Comparison of ENCODE assay signal across 35 cellular contexts in the genomic region with DNA sequence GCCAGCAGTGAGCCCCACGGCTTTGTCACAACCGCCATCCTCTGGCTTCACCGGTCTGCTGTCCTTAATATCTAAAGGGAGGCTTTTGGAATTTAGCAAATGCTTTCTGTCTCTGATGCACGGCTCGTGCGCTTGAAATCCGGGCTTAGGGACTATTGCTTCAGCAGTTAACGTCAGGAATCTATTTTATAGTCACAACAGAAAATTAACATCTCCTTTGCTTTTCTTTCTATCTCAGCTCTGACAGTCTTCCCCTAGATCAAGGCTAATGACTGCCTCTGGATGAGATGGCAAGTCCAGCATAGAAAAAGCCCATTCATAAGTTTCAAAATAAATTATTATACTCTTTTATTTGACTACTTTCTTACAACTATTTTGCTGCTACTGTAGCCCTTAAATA.
DNase-seq lines count a peak whose midpoint lies in the region; ATAC-seq and TF ChIP-seq lines count a peak whose summit lies in the region.
"Had no signal": no experiment of that assay in that cellular context is flagged by ENCODE, and none has a peak within 500 bp of the region (broad histone marks: within the 10 kb centered on the region; RNA-seq: fewer than 3 reads in every experiment).

No MANE protein-coding gene starts in this region.

- TF ChIP-seq CTCF in GM23338 (conservative IDR thresholded peaks at IDR 0.05; ENCODE audit: low read depth in 2 of 2) (no peak), endodermal cell (conservative IDR thresholded peaks at IDR 0.05) (no peak), neural cell (IDR thresholded peaks at IDR 0.05; ENCODE audit: poor library complexity, severe bottlenecking) (no peak), tibial artery (IDR thresholded peaks at IDR 0.05) (no peak)

- 91 to 96% methylated on average over 6 to 8 of the region's 8 CpGs for WGBS in endodermal cell (ENCODE audit: insufficient coverage in 1 of 2, insufficient read length in 1 of 2), 2 experiments
- WGBS in mesendoderm (ENCODE audit: extremely low coverage, insufficient coverage, low lambda C conversion rate) = no CpG with 5 or more reads among the region's 8 CpGs

- H3K4me3 Mint-ChIP-seq in GM23338 = no peak overlapping the region
- no peak overlapping the region for H3K4me3 Mint-ChIP-seq in endodermal cell
- H3K4me3 Mint-ChIP-seq: B cell; CD14-positive monocyte; CD4-positive, alpha-beta memory T cell; CD4-positive, alpha-beta T cell; CD4-positive, CD25-positive, alpha-beta regulatory T cell; CD8-positive, alpha-beta memory T cell; CD8-positive, alpha-beta T cell had no signal

- H4K20me1 ChIP-seq in GM23338 (replicated peaks; ENCODE audit: insufficient read depth) = no peaks in the 10 kb centered on the region
- no peaks in the 10 kb centered on the region for H4K20me1 ChIP-seq in neural cell (ENCODE audit: insufficient read depth)
- H4K20me1 ChIP-seq: BLaER1; BLaER1 treated with 17β-estradiol and CSF1 and Interleukin-3, amounts not matched to agents 10 nM and 100 nM had no signal

- H3K4me2 ChIP-seq in GM23338 = no peak overlapping the region
- H3K4me2 ChIP-seq in mesendoderm (ENCODE audit: low read length) = no peak overlapping the region
- H3K4me2 ChIP-seq in neural cell (ENCODE audit: low read length) = peak overlapping the region; percentile 3
- H3K4me2 ChIP-seq: A549; BLaER1; BLaER1 treated with 17β-estradiol and CSF1 and Interleukin-3, amounts not matched to agents 10 nM and 100 nM had no signal

- H3K56ac ChIP-seq in mesendoderm (ENCODE audit: low read length) = peak overlapping the region; percentile 51

- no peak overlapping the region for H2AFZ ChIP-seq in GM23338
- H2AFZ ChIP-seq in neural cell (ENCODE audit: low read depth, low read length) = no peak overlapping the region

- TF ChIP-seq EP300 in neural cell (conservative IDR thresholded peaks at IDR 0.05; ENCODE audit: poor library complexity, severe bottlenecking) = peak; percentile 52

- peaks cover 27% of the 10 kb centered on the region for H3K4me1 ChIP-seq in GM23338 (ENCODE audit: insufficient read depth)
- H3K4me1 ChIP-seq in endodermal cell (ENCODE audit: control insufficient read depth, insufficient read depth, low read length) = no peaks in the 10 kb centered on the region
- peaks cover 8% of the 10 kb centered on the region for H3K4me1 ChIP-seq in mesendoderm (ENCODE audit: control insufficient read depth, low read depth, low read length)
- H3K4me1 ChIP-seq in tibial artery = peaks cover 0 to 32% (median 2%) of the 10 kb centered on the region in 4 donors
- H3K4me1 ChIP-seq: A549, BE2C, Caco-2 had no signal

- H3K27ac ChIP-seq in GM23338 (ENCODE audit: low read depth) (0 out of 2 replicates have a peak overlapping the region, but pooled peaks have one; percentile 50), endodermal cell (ENCODE audit: low read depth, low read length) (no peak overlapping the region), mesendoderm (ENCODE audit: low read depth, low read length) (no peak overlapping the region), neural cell (ENCODE audit: low read length) (peak overlapping the region; percentile 18), tibial artery (no peak overlapping the region)
- H3K27ac ChIP-seq: 22Rv1; A549; BLaER1; BLaER1 treated with 17β-estradiol and CSF1 and Interleukin-3, amounts not matched to agents 10 nM and 100 nM; C4-2B had no signal

- H3K9me3 ChIP-seq in endodermal cell (ENCODE audit: control insufficient read depth, low read length) = peaks cover 10% of the 10 kb centered on the region
- H3K9me3 ChIP-seq in neural cell (ENCODE audit: low read length) = no peaks in the 10 kb centered on the region
- no peaks in the 10 kb centered on the region for H3K9me3 ChIP-seq in tibial artery
- H3K9me3 ChIP-seq: A549, BE2C had no signal

- H2BK15ac ChIP-seq in mesendoderm (replicated peaks; ENCODE audit: low read depth) = no peak overlapping the region

- intact Hi-C loops in tibial artery (cut with DNase I; ENCODE audit: low total_unique reads) = no loop called here

- DNase-seq in GM23338 (ENCODE audit: low spot score) (no peak), endodermal cell (no peak), mesendoderm (no peak), tibial artery (no peak), HCEC 1CT (no peak), SW480 (ENCODE audit: low spot score) (no peak)
- DNase-seq: 8988T; ACHN; AML-193; BE2C; C1 segment of cervical spinal cord; Caco-2; Calu3; CD4-positive, alpha-beta memory T cell; CD4-positive, alpha-beta T cell; CD4-positive, CD25-positive, alpha-beta regulatory T cell; CD8-positive, alpha-beta memory T cell; CD8-positive, alpha-beta T cell; COR-L47; DMS 273 treated with DMSO at 0.1 percent for 48 hours; DMS153; DMS53; DMS79; DMS79 treated with DMSO at 0.1 percent for 48 hours; DND-41; EL had no signal

- no peaks in the 10 kb centered on the region; the same call in 1 of the 2 replicates for H3F3A ChIP-seq in GM23338 (replicated peaks; ENCODE audit: low read depth)
- H3F3A ChIP-seq in neural cell (ENCODE audit: insufficient read depth, low read length, poor library complexity, severe bottlenecking) = no peaks in the 10 kb centered on the region

- H3K36me3 Mint-ChIP-seq in GM23338 (ENCODE audit: low read depth) (peaks cover 21% of the 10 kb centered on the region), endodermal cell (ENCODE audit: low read depth) (peaks cover 45% of the 10 kb centered on the region)
- H3K36me3 Mint-ChIP-seq: CD14-positive monocyte; CD4-positive, alpha-beta memory T cell; CD4-positive, CD25-positive, alpha-beta regulatory T cell; CD8-positive, alpha-beta memory T cell; CD8-positive, alpha-beta T cell had no signal

- H4K5ac ChIP-seq in mesendoderm (ENCODE audit: low read length) = no peak overlapping the region

- peaks cover 6% of the 10 kb centered on the region for H3K27me3 Mint-ChIP-seq in GM23338 (ENCODE audit: insufficient read depth, low read depth, poor library complexity)
- H3K27me3 Mint-ChIP-seq in endodermal cell (ENCODE audit: insufficient read depth) = no peaks in the 10 kb centered on the region
- H3K27me3 Mint-ChIP-seq: B cell; CD4-positive, alpha-beta memory T cell; CD4-positive, alpha-beta T cell; CD4-positive, CD25-positive, alpha-beta regulatory T cell; CD8-positive, alpha-beta memory T cell had no signal

- no peak overlapping the region for H3K23ac ChIP-seq in mesendoderm (ENCODE audit: low read length)

- no peaks in the 10 kb centered on the region for H3K79me1 ChIP-seq in mesendoderm (ENCODE audit: low read length)

- peaks cover 22% of the 10 kb centered on the region for H3K4me1 Mint-ChIP-seq in GM23338
- peaks cover 15% of the 10 kb centered on the region for H3K4me1 Mint-ChIP-seq in endodermal cell
- H3K4me1 Mint-ChIP-seq: B cell; CD14-positive monocyte; CD4-positive, alpha-beta memory T cell; CD4-positive, CD25-positive, alpha-beta regulatory T cell; CD8-positive, alpha-beta memory T cell had no signal

- H4K8ac ChIP-seq in mesendoderm (ENCODE audit: low read depth, low read length) = no peak overlapping the region

- H3K36me3 ChIP-seq in GM23338 (ENCODE audit: insufficient read depth) (no peaks in the 10 kb centered on the region), endodermal cell (ENCODE audit: control insufficient read depth, insufficient read depth, low read length) (peaks cover 34% of the 10 kb centered on the region), mesendoderm (ENCODE audit: control insufficient read depth, insufficient read depth, low read length) (no peaks in the 10 kb centered on the region), neural cell (ENCODE audit: insufficient read depth, low read length) (no peaks in the 10 kb centered on the region), tibial artery (no peaks in the 10 kb centered on the region)
- H3K36me3 ChIP-seq: BE2C; BLaER1; BLaER1 treated with 17β-estradiol and CSF1 and Interleukin-3, amounts not matched to agents 10 nM and 100 nM had no signal

- no peak overlapping the region for H2AK5ac ChIP-seq in mesendoderm (ENCODE audit: low read length)

- H3K27ac Mint-ChIP-seq in GM23338 (no peak overlapping the region), endodermal cell (peak overlapping the region; percentile 36)
- H3K27ac Mint-ChIP-seq: B cell; CD14-positive monocyte; CD4-positive, alpha-beta memory T cell; CD4-positive, alpha-beta T cell; CD4-positive, CD25-positive, alpha-beta regulatory T cell; CD8-positive, alpha-beta memory T cell; CD8-positive, alpha-beta T cell had no signal

- no peak overlapping the region for H2BK120ac ChIP-seq in mesendoderm (ENCODE audit: low read depth, low read length)

- H3K18ac ChIP-seq in mesendoderm (ENCODE audit: low read length) = no peak overlapping the region

- H3K79me2 ChIP-seq in GM23338 (replicated peaks; ENCODE audit: insufficient read depth) (0 out of 2 replicates have a peak, but pooled peaks cover 5% of the 10 kb centered on the region), mesendoderm (ENCODE audit: control insufficient read depth, insufficient read depth, low read length) (no peaks in the 10 kb centered on the region), neural cell (replicated peaks; ENCODE audit: insufficient read depth, low read length) (no peaks in the 10 kb centered on the region)

- no peak overlapping the region for H3K4ac ChIP-seq in mesendoderm (ENCODE audit: low read depth, low read length)

- H2BK5ac ChIP-seq in mesendoderm (ENCODE audit: low read length) = no peak overlapping the region

- H3K9me2 ChIP-seq in GM23338 (ENCODE audit: insufficient read depth) = no peaks in the 10 kb centered on the region; the same call in 1 of the 2 replicates
- H3K9me2 ChIP-seq in neural cell (ENCODE audit: insufficient read depth, low read length) = no peaks in the 10 kb centered on the region

- H3K9me3 Mint-ChIP-seq in GM23338 (peaks cover 8% of the 10 kb centered on the region), endodermal cell (peaks cover 10% of the 10 kb centered on the region)

- no peaks in the 10 kb centered on the region for H3K27me3 ChIP-seq in GM23338 (ENCODE audit: insufficient read depth)
- no peaks in the 10 kb centered on the region for H3K27me3 ChIP-seq in endodermal cell (ENCODE audit: control insufficient read depth, insufficient read depth, low read length, poor library complexity, severe bottlenecking)
- H3K27me3 ChIP-seq in mesendoderm (ENCODE audit: insufficient read depth, low read length, poor library complexity) = no peaks in the 10 kb centered on the region
- no peaks in the 10 kb centered on the region for H3K27me3 ChIP-seq in neural cell (ENCODE audit: insufficient read depth, low read depth, low read length)
- no peaks in the 10 kb centered on the region for H3K27me3 ChIP-seq in tibial artery
- H3K27me3 ChIP-seq: BE2C; BLaER1; BLaER1 treated with 17β-estradiol and CSF1 and Interleukin-3, amounts not matched to agents 10 nM and 100 nM had no signal

- no peak for TF ChIP-seq RAD21 in neural cell (conservative IDR thresholded peaks at IDR 0.05)

- H3K9ac ChIP-seq in endodermal cell (ENCODE audit: extremely low read depth, low read length, poor library complexity, severe bottlenecking) = no peak overlapping the region
- H3K9ac ChIP-seq in mesendoderm (ENCODE audit: low read length) = no peak overlapping the region
- no peak overlapping the region for H3K9ac ChIP-seq in neural cell (ENCODE audit: low read length)
- H3K9ac ChIP-seq: BLaER1; BLaER1 treated with 17β-estradiol and CSF1 and Interleukin-3, amounts not matched to agents 10 nM and 100 nM had no signal

- ATAC-seq in GM23338 (no peak), GM21723 (IDR thresholded peaks at IDR 0.05; ENCODE audit: unreplicated experiment) (no peak)
- ATAC-seq: A549; CD8-positive, alpha-beta T cell had no signal

- H3K4me3 ChIP-seq in GM23338 (no peak overlapping the region), endodermal cell (ENCODE audit: low read length) (no peak overlapping the region), mesendoderm (ENCODE audit: low read length) (no peak overlapping the region), neural cell (ENCODE audit: low read length) (peak overlapping the region; percentile 0), tibial artery (no peak overlapping the region)
- H3K4me3 ChIP-seq: A549; BLaER1; BLaER1 treated with 17β-estradiol and CSF1 and Interleukin-3, amounts not matched to agents 10 nM and 100 nM had no signal

Comparison
In these comparisons a context has a peak if more than half of its experiments do, and no peak if none do; other contexts are left out.
1. H3K27ac ChIP-seq: peak in GM23338 (single experiment) and neural cell (single experiment); none in endodermal cell (single experiment), mesendoderm (single experiment) and tibial artery (0 of 2).